ENCODE assay signal across 33 cellular contexts in genomic region chr2:135076556-135076955, GRCh38. TPM values are rescaled to one million over a fixed set of nuclear protein-coding genes. Genes with fewer than 3 reads are reported as not detected.
"Had no signal": no experiment of that assay in that cellular context is flagged by ENCODE, and none has a peak within 500 bp of the region (broad histone marks: within the 10 kb centered on the region; RNA-seq: fewer than 3 reads in every experiment).

No MANE protein-coding gene starts in this region.

- H3K36me3 ChIP-seq: ovary, uterus had no signal

- H3K9ac ChIP-seq: neural progenitor cell, parathyroid adenoma had no signal

- H2AFZ ChIP-seq: neural progenitor cell, parathyroid adenoma had no signal

- DNase-seq: natural killer cell; occipital lobe; ovary; posterior cingulate gyrus; psoas muscle; right cardiac atrium; spleen; stimulated activated CD4-positive, alpha-beta T cell treated with anti-CD3 and anti-CD28 coated beads, Interleukin-12 subunit alpha, Interleukin-12 subunit beta, amount 100 ng/mL, for 4 hours; stimulated activated CD4-positive, alpha-beta T cell treated with anti-CD3 and anti-CD28 coated beads, Interleukin-1b, Interleukin-23, amount 100 ng/mL, for 48 hours; stimulated activated CD4-positive, alpha-beta T cell treated with anti-CD3 and anti-CD28 coated beads, Interleukin-4, amount 100 ng/mL, for 1 hour; stimulated activated CD4-positive, alpha-beta T cell treated with anti-CD3 and anti-CD28 coated beads, Interleukin-4, amount 100 ng/mL, for 4 hours; stimulated activated CD8-positive, alpha-beta memory T cell treated with anti-CD3 and anti-CD28 coated beads, Interleukin-4, amount 100 ng/mL, for 48 hours; stimulated activated naive CD4-positive, alpha-beta T cell; stimulated activated naive CD8-positive, alpha-beta T cell treated with anti-CD3 and anti-CD28 coated beads, Interleukin-15, amount 100 ng/mL, for 72 hours; stimulated activated naive CD8-positive, alpha-beta T cell treated with anti-CD3 and anti-CD28 coated beads, Interleukin-15, Interleukin-2, amounts not matched to agents 100 U/mL and 50 U/mL, for 24 hours; substantia nigra; testis; tibial artery; transverse colon; upper lobe of right lung; uterus had no signal

- H3K4me1 ChIP-seq: neural progenitor cell, parathyroid adenoma, psoas muscle, spleen, testis, upper lobe of right lung, uterus had no signal

- H3K9me3 ChIP-seq: ovary, psoas muscle, suprapubic skin, testis, tibial artery, upper lobe of right lung, uterus had no signal

- ATAC-seq: natural killer cell; psoas muscle; right cardiac atrium; sciatic nerve; stimulated activated memory B cell treated with anti-CD40 and anti-IgM and Interleukin-4, amounts not matched to agents 10 μg/mL and 1 μg/mL and 100 μg/mL, for 72 hours; stimulated activated naive CD8-positive, alpha-beta T cell treated with anti-CD3 and anti-CD28 coated beads, Interleukin-15, amount 100 ng/mL, for 72 hours; stimulated activated naive CD8-positive, alpha-beta T cell treated with anti-CD3 and anti-CD28 coated beads, Interleukin-15, Interleukin-2, amounts not matched to agents 100 U/mL and 50 U/mL, for 24 hours; upper lobe of right lung had no signal

- H3K4me2 ChIP-seq: neural progenitor cell, smooth muscle cell had no signal

- H3K27me3 ChIP-seq: neural progenitor cell, ovary, spleen, suprapubic skin, testis, tibial artery, transverse colon, upper lobe of right lung, uterus had no signal

- H3K4me3 ChIP-seq: neural progenitor cell, ovary, psoas muscle, skin epidermis, smooth muscle cell, spleen, suprapubic skin, testis, tibial artery, transverse colon, upper lobe of right lung, uterus had no signal

- H3K27ac ChIP-seq: neural progenitor cell, ovary, parathyroid adenoma, psoas muscle, skin epidermis, spleen, suprapubic skin, testis, tibial artery, transverse colon, upper lobe of right lung, uterus had no signal

RNA-seq across cellular contexts. Expression of gene MAP3K19, which starts 29.3 kb away (rescaled TPM):
- total RNA-seq: natural killer cell, osteoblast, progenitor cell of endocrine pancreas, psoas muscle, renal cortical epithelial cell, right cardiac atrium, smooth muscle cell, spleen, suprapubic skin, transverse colon, upper lobe of right lung, urinary bladder had no signal
- polyA plus RNA-seq: neural cell, psoas muscle, right cardiac atrium, spleen, urinary bladder had no signal
